Comparison of ENCODE assay signal across 10 cellular contexts in genomic region chr15:29089731-29090616, GRCh38.
DNase-seq lines count a peak whose midpoint lies in the region; ATAC-seq and TF ChIP-seq lines count a peak whose summit lies in the region.
"Had no signal": no experiment of that assay in that cellular context is flagged by ENCODE, and none has a peak within 500 bp of the region (broad histone marks: within the 10 kb centered on the region; RNA-seq: fewer than 3 reads in every experiment).

No MANE protein-coding gene starts in this region.

- no peak overlapping the region for H3K27ac ChIP-seq in hepatocyte
- H3K27ac ChIP-seq: colonic mucosa, thoracic aorta had no signal

- H3K27me3 Mint-ChIP-seq in activated CD8-positive, alpha-beta T cell treated with anti-CD3 and anti-CD28 coated beads for 36 hours: no peaks in the 10 kb centered on the region

- H3K9me2 ChIP-seq in hepatocyte (replicated peaks; ENCODE audit: insufficient read depth): no peaks in the 10 kb centered on the region

- DNase-seq in stimulated activated CD4-positive, alpha-beta T cell treated with anti-CD3 and anti-CD28 coated beads, Interleukin-4, amount 100 ng/mL, for 24 hours: peak; percentile 19
- DNase-seq in stimulated activated CD4-positive, alpha-beta T cell treated with anti-CD3 and anti-CD28 coated beads, Interleukin-1b, Interleukin-23, amount 100 ng/mL, for 48 hours: no peak
- DNase-seq in activated CD8-positive, alpha-beta T cell treated with anti-CD3 and anti-CD28 coated beads for 36 hours: peak; percentile 75
- DNase-seq in hepatocyte (ENCODE audit: low spot score) (no peak), RKO (ENCODE audit: low spot score) (no peak), NCI-H1436 (lab: John Stamatoyannopoulos, UW) (no peak)
- DNase-seq: colonic mucosa had no signal

- peaks cover 4% of the 10 kb centered on the region for H3K36me3 Mint-ChIP-seq in activated CD8-positive, alpha-beta T cell treated with anti-CD3 and anti-CD28 coated beads for 36 hours (ENCODE audit: low read depth)

- no peaks in the 10 kb centered on the region for H3K4me1 ChIP-seq in hepatocyte (ENCODE audit: insufficient read depth)
- H3K4me1 ChIP-seq: colonic mucosa had no signal

- H4K20me1 ChIP-seq in hepatocyte (ENCODE audit: insufficient read depth, poor library complexity, severe bottlenecking): no peaks in the 10 kb centered on the region

- TF ChIP-seq CTCF in activated CD8-positive, alpha-beta T cell treated with anti-CD3 and anti-CD28 coated beads for 36 hours (IDR thresholded peaks at IDR 0.05): no peak
- peak; percentile 36 for TF ChIP-seq CTCF in hepatocyte (IDR thresholded peaks at IDR 0.05; ENCODE audit: poor library complexity)

- H3K9me3 ChIP-seq in hepatocyte (ENCODE audit: low read depth): no peaks in the 10 kb centered on the region
- H3K9me3 ChIP-seq: colonic mucosa, thoracic aorta had no signal

- H3K4me2 ChIP-seq in hepatocyte: no peak overlapping the region

- WGBS in hepatocyte (ENCODE audit: low lambda C conversion rate, missing lambda C conversion rate): 85% methylated on average over 16 of the region's 16 CpGs

- H2AFZ ChIP-seq in hepatocyte: no peak overlapping the region

- ATAC-seq in activated CD8-positive, alpha-beta T cell treated with anti-CD3 and anti-CD28 coated beads for 36 hours: peak; percentile 80
- no peak for ATAC-seq in GM21825 (IDR thresholded peaks at IDR 0.05; ENCODE audit: unreplicated experiment)
- ATAC-seq in GM19351 (IDR thresholded peaks at IDR 0.05; ENCODE audit: unreplicated experiment): no peak

- H3K4me3 Mint-ChIP-seq in activated CD8-positive, alpha-beta T cell treated with anti-CD3 and anti-CD28 coated beads for 36 hours: peak overlapping the region; percentile 34

- no peaks in the 10 kb centered on the region for H3K9me3 Mint-ChIP-seq in activated CD8-positive, alpha-beta T cell treated with anti-CD3 and anti-CD28 coated beads for 36 hours

- H3K27me3 ChIP-seq in hepatocyte: no peaks in the 10 kb centered on the region
- H3K27me3 ChIP-seq: colonic mucosa had no signal

- CTCF ChIA-PET in activated CD8-positive, alpha-beta T cell treated with anti-CD3 and anti-CD28 coated beads for 36 hours (lab: Charles Lee): interaction anchor here (0.8 to 7.7 kb wide), 34 partner anchors 7 to 217 kb away, joined by 3 to 90 read pairs (median 6); no protein-coding TSS in a partner anchor

- H3K79me2 ChIP-seq in hepatocyte: no peaks in the 10 kb centered on the region

- no peak overlapping the region for H3K4me3 ChIP-seq in hepatocyte
- H3K4me3 ChIP-seq: colonic mucosa, thoracic aorta had no signal

- intact Hi-C loops in activated CD8-positive, alpha-beta T cell treated with anti-CD3 and anti-CD28 coated beads for 36 hours (cut with micrococcal nuclease): loop anchor here (10.0 kb wide), 1 partner anchor 105 kb away; no protein-coding TSS in a partner anchor

- H3K36me3 ChIP-seq in hepatocyte (replicated peaks; ENCODE audit: insufficient read depth, low read depth): no peaks in the 10 kb centered on the region
- H3K36me3 ChIP-seq: colonic mucosa, thoracic aorta had no signal

- POLR2A ChIA-PET in activated CD8-positive, alpha-beta T cell treated with anti-CD3 and anti-CD28 coated beads for 36 hours (lab: Charles Lee): interaction anchor here (0.6 to 1.5 kb wide), 3 partner anchors 51 to 204 kb away, joined by 3 to 5 read pairs (median 3); partner anchors contain the start of gene APBA2

- H3K4me1 Mint-ChIP-seq in activated CD8-positive, alpha-beta T cell treated with anti-CD3 and anti-CD28 coated beads for 36 hours (ENCODE audit: low read depth): peaks cover 28% of the 10 kb centered on the region

- H3K27ac Mint-ChIP-seq in activated CD8-positive, alpha-beta T cell treated with anti-CD3 and anti-CD28 coated beads for 36 hours: peak overlapping the region; percentile 71

Comparison
In these comparisons a context has a peak if more than half of its experiments do, and no peak if none do; other contexts are left out.
1. DNase-seq: peak in stimulated activated CD4-positive, alpha-beta T cell treated with anti-CD3 and anti-CD28 coated beads, Interleukin-4, amount 100 ng/mL, for 24 hours (single experiment) and activated CD8-positive, alpha-beta T cell treated with anti-CD3 and anti-CD28 coated beads for 36 hours (single experiment); none in stimulated activated CD4-positive, alpha-beta T cell treated with anti-CD3 and anti-CD28 coated beads, Interleukin-1b, Interleukin-23, amount 100 ng/mL, for 48 hours (single experiment), hepatocyte (single experiment), RKO (single experiment) and NCI-H1436 (single experiment).